8 cellular contexts compared by ENCODE assay signal in the genomic region with DNA sequence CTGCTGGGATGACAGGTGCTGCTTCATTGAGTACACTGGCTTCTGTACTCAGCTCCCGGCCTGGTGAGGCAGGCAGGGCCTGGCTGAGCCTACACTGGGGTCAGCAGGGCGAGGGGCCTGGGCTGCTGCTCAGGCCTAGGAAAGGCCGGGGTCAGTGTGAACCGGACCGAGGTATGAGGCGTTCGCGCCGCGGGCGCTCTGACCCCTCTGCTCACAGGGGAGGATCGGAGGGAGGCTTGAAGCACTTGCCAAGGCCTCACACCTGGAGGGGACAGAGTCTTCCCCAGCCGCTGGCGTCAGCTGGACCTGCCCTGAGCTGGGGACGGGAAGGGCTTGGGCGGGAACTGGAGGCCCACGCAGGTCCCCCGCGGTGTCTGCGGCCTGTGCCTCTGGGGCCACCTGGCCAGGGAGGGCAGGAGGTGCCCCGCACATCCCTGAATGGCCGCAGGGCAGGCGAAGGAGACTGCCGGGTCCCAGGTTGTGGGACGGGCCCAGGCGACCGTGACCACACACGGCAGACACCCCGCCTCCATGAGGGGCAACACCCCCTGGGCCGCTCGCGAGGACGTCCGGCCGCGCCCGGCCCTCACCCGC. TPM values are rescaled to one million over a fixed set of nuclear protein-coding genes. Genes with fewer than 3 reads are reported as not detected.
DNase-seq lines count a peak whose midpoint lies in the region; ATAC-seq and TF ChIP-seq lines count a peak whose summit lies in the region.

No MANE protein-coding gene starts in this region.

- no peak for TF ChIP-seq CTCF in DND-41 (IDR thresholded peaks at IDR 0.05; ENCODE audit: borderline replicate concordance, extremely low read depth, low read length, poor library complexity, severe bottlenecking)

- H3K4me1 Mint-ChIP-seq in activated T-helper 17 cell treated with anti-CD3 and anti-CD28 coated beads, Interleukin-2, amount 50 U/mL, for 72 hours, result peaks cover 19% of the 10 kb centered on the region
- peaks cover 27 to 69% of the 10 kb centered on the region in 2 donors for H3K4me1 Mint-ChIP-seq in stimulated activated naive B cell treated with anti-CD40 and anti-IgM and Interleukin-4, amounts not matched to agents 10 μg/mL and 1 μg/mL and 100 μg/mL, for 72 hours

- H3K27ac Mint-ChIP-seq in activated T-helper 17 cell treated with anti-CD3 and anti-CD28 coated beads, Interleukin-2, amount 50 U/mL, for 72 hours, result peak overlapping the region; percentile 79
- peak overlapping the region; percentile 96 for H3K27ac Mint-ChIP-seq in stimulated activated naive B cell treated with anti-CD40 and anti-IgM and Interleukin-4, amounts not matched to agents 10 μg/mL and 1 μg/mL and 100 μg/mL, for 72 hours

- H3K9me3 Mint-ChIP-seq in activated T-helper 17 cell treated with anti-CD3 and anti-CD28 coated beads, Interleukin-2, amount 50 U/mL, for 72 hours, result no peaks in the 10 kb centered on the region
- no peaks in the 10 kb centered on the region for H3K9me3 Mint-ChIP-seq in stimulated activated naive B cell treated with anti-CD40 and anti-IgM and Interleukin-4, amounts not matched to agents 10 μg/mL and 1 μg/mL and 100 μg/mL, for 72 hours

- H3K79me2 ChIP-seq in DND-41 (ENCODE audit: insufficient read depth, low read length), result peaks cover 10% of the 10 kb centered on the region

- H2AFZ ChIP-seq in DND-41 (ENCODE audit: low read depth, low read length), result peak overlapping the region; percentile 93

- H3K4me1 ChIP-seq in DND-41 (ENCODE audit: insufficient read depth, low read length), result peaks cover 41% of the 10 kb centered on the region

- no peaks in the 10 kb centered on the region for H3K27me3 ChIP-seq in DND-41 (ENCODE audit: insufficient read depth, low read length, poor library complexity)

- H3K4me2 ChIP-seq in DND-41 (ENCODE audit: insufficient read depth, low read length), result peak overlapping the region; percentile 72

- H3K36me3 Mint-ChIP-seq in activated T-helper 17 cell treated with anti-CD3 and anti-CD28 coated beads, Interleukin-2, amount 50 U/mL, for 72 hours (ENCODE audit: low read depth), result peaks cover 14% of the 10 kb centered on the region
- peaks cover 16 to 21% of the 10 kb centered on the region in 2 donors for H3K36me3 Mint-ChIP-seq in stimulated activated naive B cell treated with anti-CD40 and anti-IgM and Interleukin-4, amounts not matched to agents 10 μg/mL and 1 μg/mL and 100 μg/mL, for 72 hours

- H3K9ac ChIP-seq in DND-41 (ENCODE audit: low read depth, low read length), result peak overlapping the region; percentile 99

- H4K20me1 ChIP-seq in DND-41 (ENCODE audit: insufficient read depth, low read length), result peaks cover 3% of the 10 kb centered on the region; the same call in 1 of the 2 replicates

- H3K4me3 Mint-ChIP-seq in activated T-helper 17 cell treated with anti-CD3 and anti-CD28 coated beads, Interleukin-2, amount 50 U/mL, for 72 hours, result peak overlapping the region; percentile 92
- peak overlapping the region; percentile 91 to 92 for H3K4me3 Mint-ChIP-seq in stimulated activated naive B cell treated with anti-CD40 and anti-IgM and Interleukin-4, amounts not matched to agents 10 μg/mL and 1 μg/mL and 100 μg/mL, for 72 hours

- H3K9me3 ChIP-seq in DND-41 (ENCODE audit: insufficient read depth, low read length, severe bottlenecking) (no peaks in the 10 kb centered on the region), iPS-18c (ENCODE audit: control insufficient read depth, insufficient read depth, low read length) (no peaks in the 10 kb centered on the region)

- peaks cover 23% of the 10 kb centered on the region for H3K36me3 ChIP-seq in DND-41 (ENCODE audit: insufficient read depth, low read length)

- H3K27me3 Mint-ChIP-seq in activated T-helper 17 cell treated with anti-CD3 and anti-CD28 coated beads, Interleukin-2, amount 50 U/mL, for 72 hours, result no peaks in the 10 kb centered on the region
- peaks cover 0 to 6% of the 10 kb centered on the region in 2 donors for H3K27me3 Mint-ChIP-seq in stimulated activated naive B cell treated with anti-CD40 and anti-IgM and Interleukin-4, amounts not matched to agents 10 μg/mL and 1 μg/mL and 100 μg/mL, for 72 hours

- H3K4me3 ChIP-seq in DND-41 (ENCODE audit: low read depth in 1 of 2, low read length in 2 of 2) (peak overlapping the region; percentile 52 to 99), iPS-18c (ENCODE audit: insufficient read depth, low read depth, low read length) (peak overlapping the region; percentile 87)

- no peak for DNase-seq in DND-41
- DNase-seq in stimulated activated naive B cell treated with anti-CD40 and anti-IgM and Interleukin-4, amounts not matched to agents 10 μg/mL and 1 μg/mL and 100 μg/mL, for 72 hours, result no peak
- no peak for DNase-seq in pons (ENCODE audit: low spot score)
- no peak for DNase-seq in COLO829 (ENCODE audit: low spot score)

- ATAC-seq in DND-41 (ENCODE audit: insufficient read depth, low read depth) (peak; percentile 35), GM19468 (IDR thresholded peaks at IDR 0.05; ENCODE audit: extremely low read depth, unreplicated experiment) (peak; percentile 6), HG03520 (IDR thresholded peaks at IDR 0.05; ENCODE audit: unreplicated experiment) (peak; percentile 28)
- peak; percentile 26 for ATAC-seq in activated T-helper 17 cell treated with anti-CD3 and anti-CD28 coated beads, Interleukin-2, amount 50 U/mL, for 72 hours (replicated peaks)
- peak; percentile 33 to 40 for ATAC-seq in stimulated activated naive B cell treated with anti-CD40 and anti-IgM and Interleukin-4, amounts not matched to agents 10 μg/mL and 1 μg/mL and 100 μg/mL, for 72 hours (replicated peaks)

- peak overlapping the region; percentile 80 for H3K27ac ChIP-seq in DND-41 (ENCODE audit: low read length)

RNA-seq across cellular contexts. Expression of a gene that starts 0.5 kb away (rescaled TPM):
- 10 to 100 TPM; 10.0 to 13.1 TPM for total RNA-seq in activated T-helper 17 cell treated with anti-CD3 and anti-CD28 coated beads, Interleukin-2, amount 50 U/mL, for 72 hours

RNA-seq across cellular contexts. Expression of a gene that starts 20.3 kb away (rescaled TPM):
- total RNA-seq in activated T-helper 17 cell treated with anti-CD3 and anti-CD28 coated beads, Interleukin-2, amount 50 U/mL, for 72 hours, result 100 to 1,000 TPM; 120 to 180 TPM

RNA-seq across cellular contexts. Expression of a gene that starts 20.5 kb away (rescaled TPM):
- total RNA-seq in activated T-helper 17 cell treated with anti-CD3 and anti-CD28 coated beads, Interleukin-2, amount 50 U/mL, for 72 hours, result 1 to 10 TPM; 4.4 to 5.3 TPM
